In the genomic region with DNA sequence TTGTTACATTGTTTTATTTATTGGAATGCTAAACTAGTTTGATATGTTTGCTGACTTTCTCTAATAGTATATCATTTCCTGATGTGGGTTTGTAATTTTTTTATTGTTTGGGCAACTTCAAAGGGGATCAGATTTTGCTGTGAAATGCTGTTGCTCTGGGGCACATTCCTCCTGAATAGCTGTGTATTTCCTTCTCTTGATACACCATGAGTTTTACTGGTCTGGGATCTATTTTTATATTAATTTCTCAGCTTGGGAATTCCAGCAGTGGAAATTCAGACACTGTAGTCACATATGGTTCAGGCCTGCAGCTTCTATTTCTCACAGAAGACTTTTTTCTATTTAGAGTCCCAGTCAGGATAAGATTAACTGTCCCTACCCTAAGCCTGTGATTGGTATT, we compare ENCODE assay signal across 21 cellular contexts. TPM values are rescaled to one million over a fixed set of nuclear protein-coding genes. Genes with fewer than 3 reads are reported as not detected.
DNase-seq lines count a peak whose midpoint lies in the region; ATAC-seq and TF ChIP-seq lines count a peak whose summit lies in the region.
"Had no signal": no experiment of that assay in that cellular context is flagged by ENCODE, and none has a peak within 500 bp of the region (broad histone marks: within the 10 kb centered on the region; RNA-seq: fewer than 3 reads in every experiment).

No MANE protein-coding gene starts in this region.

- no peak overlapping the region for H3K18ac ChIP-seq in H9 (ENCODE audit: insufficient read length, low read depth, low read length)

- H3K9me2 ChIP-seq in Karpas-422 (replicated peaks; ENCODE audit: insufficient read depth, low read length), result no peaks in the 10 kb centered on the region

- H3K36me3 Mint-ChIP-seq in chondrocyte (ENCODE audit: low read depth), result peaks cover 4% of the 10 kb centered on the region
- peaks cover 4 to 13% (median 5%) of the 10 kb centered on the region in 3 experiments; a peak in 6 of 7 replicates for H3K36me3 Mint-ChIP-seq in H9 (ENCODE audit: insufficient read depth in 1 of 3, low read depth in 3 of 3)

- H3K4me2 ChIP-seq in Karpas-422 (ENCODE audit: low read depth, low read length, poor library complexity, severe bottlenecking) (no peak overlapping the region), H9 (ENCODE audit: insufficient read depth, insufficient read length, low read length) (no peak overlapping the region)
- H3K4me2 ChIP-seq: GM23338 had no signal

- H3K27ac ChIP-seq in Karpas-422 (ENCODE audit: low read length) (no peak overlapping the region), H9 (ENCODE audit: insufficient read length, low read depth, low read length) (no peak overlapping the region)
- H3K27ac ChIP-seq: HL-60 had no signal

- H2BK120ac ChIP-seq in H9 (ENCODE audit: low read depth, low read length, poor library complexity, severe bottlenecking), result no peak overlapping the region

- DNase-seq in Karpas-422 (peak; percentile 7), chondrocyte (ENCODE audit: low spot score) (no peak), fibroblast of villous mesenchyme (ENCODE audit: low read depth) (peak; percentile 48), pulmonary artery endothelial cell (ENCODE audit: low read depth, low spot score) (peak; percentile 26), RKO (ENCODE audit: low spot score) (no peak), H9 (no peak), amygdala (lab: John Stamatoyannopoulos, UW) (no peak)
- DNase-seq: HCEC 1CT, NCI-H1092 treated with DMSO at 0.1 percent for 48 hours, NCI-H1436 treated with DMSO at 0.1 percent for 48 hours, NCI-H1930, NCI-H2227 treated with DMSO at 0.1 percent for 48 hours, NCI-H510A treated with DMSO at 0.1 percent for 48 hours, NCI-H82, Right ventricle myocardium superior had no signal

- H2BK15ac ChIP-seq in H9 (ENCODE audit: low read depth, low read length), result no peak overlapping the region

- H3K4me1 Mint-ChIP-seq in chondrocyte (ENCODE audit: low read depth) (peaks cover 26% of the 10 kb centered on the region), H9 (peaks cover 31 to 46% of the 10 kb centered on the region in 2 experiments)
- H3K4me1 Mint-ChIP-seq: B cell had no signal

- no peak overlapping the region for H2BK20ac ChIP-seq in H9 (ENCODE audit: low read depth, low read length, poor library complexity, severe bottlenecking)

- no peak overlapping the region for H3K4ac ChIP-seq in H9 (ENCODE audit: low read depth, low read length)

- H3K79me2 ChIP-seq in Karpas-422 (ENCODE audit: low read length) (no peaks in the 10 kb centered on the region), H9 (ENCODE audit: insufficient read depth, low read length) (no peaks in the 10 kb centered on the region)

- no peak overlapping the region for H4K8ac ChIP-seq in H9 (replicated peaks; ENCODE audit: insufficient read length, low read depth, low read length)

- no peak for TF ChIP-seq CTCF in chondrocyte (IDR thresholded peaks at IDR 0.05)
- TF ChIP-seq CTCF in fibroblast of villous mesenchyme (IDR thresholded peaks at IDR 0.05; ENCODE audit: insufficient read depth, low read depth, low read length), result no peak
- no peak for TF ChIP-seq CTCF in H9 (conservative IDR thresholded peaks at IDR 0.05)

- H3K27me3 Mint-ChIP-seq in chondrocyte (ENCODE audit: low read depth), result peaks cover 3% of the 10 kb centered on the region
- peaks cover 6% of the 10 kb centered on the region for H3K27me3 Mint-ChIP-seq in H9 (ENCODE audit: low read depth)

- no peaks in the 10 kb centered on the region for H3K36me3 ChIP-seq in Karpas-422 (ENCODE audit: insufficient read depth, low read length)

- H3K9me3 Mint-ChIP-seq in chondrocyte (ENCODE audit: low read depth), result peaks cover 8% of the 10 kb centered on the region
- H3K9me3 Mint-ChIP-seq in H9, result peaks cover 9 to 14% of the 10 kb centered on the region in 2 experiments

- H3K56ac ChIP-seq in H9 (ENCODE audit: insufficient read length, low read depth, low read length), result no peak overlapping the region

- H3K14ac ChIP-seq in H9 (ENCODE audit: insufficient read depth, low read length), result no peak overlapping the region

- H3K4me1 ChIP-seq in Karpas-422 (ENCODE audit: low read length) (no peaks in the 10 kb centered on the region), H9 (ENCODE audit: insufficient read depth, low read length) (peaks cover 6% of the 10 kb centered on the region; the same call in 1 of the 2 replicates)

- H2AFZ ChIP-seq in Karpas-422 (ENCODE audit: low read length), result no peak overlapping the region
- no peak overlapping the region for H2AFZ ChIP-seq in H9 (ENCODE audit: low read length)
- H2AFZ ChIP-seq: GM23338 had no signal

- H2BK12ac ChIP-seq in H9 (ENCODE audit: insufficient read length, low read depth, low read length), result no peak overlapping the region

- H2AK5ac ChIP-seq in H9 (ENCODE audit: insufficient read length, low read length), result no peak overlapping the region

- no peak overlapping the region for H2BK5ac ChIP-seq in H9 (ENCODE audit: insufficient read length, low read length)

- no peak overlapping the region for H3K9ac ChIP-seq in Karpas-422 (ENCODE audit: low read length)
- no peak overlapping the region for H3K9ac ChIP-seq in H9 (ENCODE audit: extremely low read depth, insufficient read length, low read length)

- no peaks in the 10 kb centered on the region for H3K27me3 ChIP-seq in Karpas-422 (ENCODE audit: low read length)
- H3K27me3 ChIP-seq in H9 (ENCODE audit: insufficient read depth, low read length), result no peaks in the 10 kb centered on the region

- no peaks in the 10 kb centered on the region for H3K23me2 ChIP-seq in H9 (ENCODE audit: insufficient read length, low read depth, low read length, poor library complexity, severe bottlenecking)

- no peaks in the 10 kb centered on the region for H3K79me1 ChIP-seq in H9 (ENCODE audit: insufficient read depth, low read depth, low read length, poor library complexity, severe bottlenecking)

- no peak overlapping the region for H3K4me3 ChIP-seq in Karpas-422 (ENCODE audit: low read length)
- no peak overlapping the region for H3K4me3 ChIP-seq in fibroblast of villous mesenchyme (ENCODE audit: low read depth, low read length)
- H3K4me3 ChIP-seq: GM23338, K562 had no signal

- H3K9me3 ChIP-seq in Karpas-422 (ENCODE audit: low read length) (no peaks in the 10 kb centered on the region), H9 (ENCODE audit: control insufficient read depth, low read depth, low read length) (no peaks in the 10 kb centered on the region)

- no peak overlapping the region for H3T11ph ChIP-seq in H9 (ENCODE audit: low read length)

- no peak for ATAC-seq in HG03135 (IDR thresholded peaks at IDR 0.05; ENCODE audit: unreplicated experiment)
- ATAC-seq: GM23338, HepG2, K562 had no signal

- peak overlapping the region; percentile 64 for H3K27ac Mint-ChIP-seq in chondrocyte (ENCODE audit: unreplicated experiment)
- no peak overlapping the region for H3K27ac Mint-ChIP-seq in H9
- H3K27ac Mint-ChIP-seq: B cell, GM23338 had no signal

- no peak overlapping the region for H3K4me3 Mint-ChIP-seq in chondrocyte (ENCODE audit: unreplicated experiment)
- H3K4me3 Mint-ChIP-seq in H9, result no peak overlapping the region
- H3K4me3 Mint-ChIP-seq: B cell, GM23338 had no signal

- H4K20me1 ChIP-seq in Karpas-422 (ENCODE audit: insufficient read depth, low read depth, low read length) (no peaks in the 10 kb centered on the region), H9 (ENCODE audit: control insufficient read depth, insufficient read depth, insufficient read length) (no peaks in the 10 kb centered on the region)

- no peak overlapping the region for H4K91ac ChIP-seq in H9 (ENCODE audit: insufficient read length, low read depth, low read length)

- H4K5ac ChIP-seq in H9 (ENCODE audit: insufficient read length, low read depth, low read length), result no peak overlapping the region

- H3K23ac ChIP-seq in H9 (ENCODE audit: insufficient read length, low read depth, low read length), result no peak overlapping the region

RNA-seq across cellular contexts. Expression of a gene that starts 58.9 kb away (rescaled TPM):
- 13.0 and 15.5 TPM in 2 replicates for total RNA-seq in Karpas-422 (2014; rRNA removed; shearing (Covaris generic); ENCODE audit: low replicate concordance)
- total RNA-seq in chondrocyte (16.1 to 18.8 TPM (median 16.2 TPM) in 3 replicates), fibroblast of villous mesenchyme (18.0 and 19.0 TPM in 2 replicates), pulmonary artery endothelial cell (46.7 TPM in 2 replicates), H9 (2021) (42.9 and 43.1 TPM in 2 replicates)

RNA-seq across cellular contexts. Expression of a gene that starts 59.0 kb away (rescaled TPM):
- total RNA-seq in Karpas-422 (2014; rRNA removed; shearing (Covaris generic); ENCODE audit: low replicate concordance), result 3.4 and 14.8 TPM in 2 replicates
- total RNA-seq in chondrocyte, result 23.2 to 25.9 TPM (median 24.3 TPM) in 3 replicates
- 25.8 and 38.0 TPM in 2 replicates for total RNA-seq in fibroblast of villous mesenchyme
- 25.6 and 31.0 TPM in 2 replicates for total RNA-seq in pulmonary artery endothelial cell
- 40.0 and 40.4 TPM in 2 replicates for total RNA-seq in H9 (2021)

Comparison
In these comparisons a context has a peak if more than half of its experiments do, and no peak if none do; other contexts are left out.
1. DNase-seq: peak in Karpas-422 (single experiment), fibroblast of villous mesenchyme (single experiment) and pulmonary artery endothelial cell (single experiment); none in chondrocyte (single experiment), RKO (single experiment), H9 (single experiment) and amygdala (0 of 56).